ENCODE assay signal across 24 cellular contexts in genomic region chr6:113762611-113763010, GRCh38.
DNase-seq lines count a peak whose midpoint lies in the region; ATAC-seq and TF ChIP-seq lines count a peak whose summit lies in the region.
"Had no signal": no experiment of that assay in that cellular context is flagged by ENCODE, and none has a peak within 500 bp of the region (broad histone marks: within the 10 kb centered on the region; RNA-seq: fewer than 3 reads in every experiment).

No MANE protein-coding gene starts in this region.

- H3K4me2 ChIP-seq in GM23338 = no peak overlapping the region

- no peaks in the 10 kb centered on the region for H3K27me3 ChIP-seq in GM23338 (ENCODE audit: insufficient read depth)
- no peaks in the 10 kb centered on the region for H3K27me3 ChIP-seq in lung (ENCODE audit: control insufficient read depth, insufficient read depth)
- H3K27me3 ChIP-seq: SJCRH30 had no signal

- H3K36me3 ChIP-seq in GM23338 (ENCODE audit: insufficient read depth) (no peaks in the 10 kb centered on the region), lung (ENCODE audit: control insufficient read depth in 2 of 2, insufficient read depth in 2 of 2, low read length in 2 of 2) (no peaks in the 10 kb centered on the region)
- H3K36me3 ChIP-seq: SJCRH30 had no signal

- H3K4me3 ChIP-seq in GM23338 (no peak overlapping the region), choroid plexus epithelial cell (ENCODE audit: low read depth, low read length) (no peak overlapping the region), lung (no peak overlapping the region)
- H3K4me3 ChIP-seq: SJCRH30 had no signal

- ATAC-seq in GM23338 (no peak), lung (ENCODE audit: insufficient read depth, low FRiP score) (peak; percentile 13), HG03571 (IDR thresholded peaks at IDR 0.05; ENCODE audit: unreplicated experiment) (no peak), HG03196 (IDR thresholded peaks at IDR 0.05; ENCODE audit: unreplicated experiment) (no peak)
- ATAC-seq: left colon; natural killer cell treated with Interleukin-12 subunit alpha and Interleukin-12 subunit beta and Interleukin-15 and Interleukin-18, amount 100 ng/mL, for 72 hours had no signal

- H3K27ac Mint-ChIP-seq in GM23338 = no peak overlapping the region
- H3K27ac Mint-ChIP-seq: activated naive CD4-positive, alpha-beta T cell treated with anti-CD3 and anti-CD28 coated beads, Interleukin-2, amount 50 U/mL, for 24 hours; H9; natural killer cell treated with Interleukin-12 subunit alpha and Interleukin-12 subunit beta and Interleukin-15 and Interleukin-18, amount 100 ng/mL, for 72 hours; progenitor cell of endocrine pancreas; T-helper 1 cell treated with Interleukin-12 subunit alpha and Interleukin-12 subunit beta and Interleukin-4 antibody, amounts not matched to agents 30 μg/mL and 1 μg/mL, for 36 hours had no signal

- DNase-seq in AML-193 (lab: John Stamatoyannopoulos, UW) = peak; percentile 15 to 32
- DNase-seq in GM23338 (ENCODE audit: low spot score) = no peak
- peak; percentile 23 for DNase-seq in choroid plexus epithelial cell (ENCODE audit: low read depth)
- no peak for DNase-seq in lung (ENCODE audit: low spot score)
- no peak for DNase-seq in nucleus accumbens (lab: John Stamatoyannopoulos, UW)
- no peak for DNase-seq in stimulated activated CD4-positive, alpha-beta T cell treated with anti-CD3 and anti-CD28 coated beads, Interleukin-2, amount 100 ng/mL, for 48 hours
- DNase-seq: ACHN; activated CD4-positive, alpha-beta T cell treated with anti-CD3 and anti-CD28 coated beads for 48 hours; aorta; effector CD8-positive, alpha-beta T cell; glutamatergic neuron; H9; left colon; NCI-H1048; NCI-H187; NCI-H774; SJCRH30 had no signal

- no peaks in the 10 kb centered on the region for H4K20me1 ChIP-seq in GM23338 (replicated peaks; ENCODE audit: insufficient read depth)

- H3K9me2 ChIP-seq in GM23338 (ENCODE audit: insufficient read depth) = no peaks in the 10 kb centered on the region

- 0 out of 2 replicates have a peak overlapping the region, but pooled peaks have one; percentile 3 for H2AFZ ChIP-seq in GM23338

- H3K4me1 ChIP-seq in GM23338 (ENCODE audit: insufficient read depth) (no peaks in the 10 kb centered on the region), lung (ENCODE audit: control insufficient read depth in 2 of 2, insufficient read depth in 2 of 2, low read length in 2 of 2) (peaks cover 0 to 9% of the 10 kb centered on the region in 2 donors)

- H3K4me3 Mint-ChIP-seq in GM23338 = no peak overlapping the region
- H3K4me3 Mint-ChIP-seq: activated naive CD4-positive, alpha-beta T cell treated with anti-CD3 and anti-CD28 coated beads, Interleukin-2, amount 50 U/mL, for 24 hours; H9; natural killer cell treated with Interleukin-12 subunit alpha and Interleukin-12 subunit beta and Interleukin-15 and Interleukin-18, amount 100 ng/mL, for 72 hours; T-helper 1 cell treated with Interleukin-12 subunit alpha and Interleukin-12 subunit beta and Interleukin-4 antibody, amounts not matched to agents 30 μg/mL and 1 μg/mL, for 36 hours had no signal

- no peaks in the 10 kb centered on the region for H3K9me3 Mint-ChIP-seq in GM23338
- H3K9me3 Mint-ChIP-seq: activated naive CD4-positive, alpha-beta T cell treated with anti-CD3 and anti-CD28 coated beads, Interleukin-2, amount 50 U/mL, for 24 hours; H9; natural killer cell treated with Interleukin-12 subunit alpha and Interleukin-12 subunit beta and Interleukin-15 and Interleukin-18, amount 100 ng/mL, for 72 hours; T-helper 1 cell treated with Interleukin-12 subunit alpha and Interleukin-12 subunit beta and Interleukin-4 antibody, amounts not matched to agents 30 μg/mL and 1 μg/mL, for 36 hours had no signal

- WGBS in lung, 2 donors = 15 to 44% methylated on average over 2 of the region's 2 CpGs

- H3K27ac ChIP-seq in GM23338 (ENCODE audit: low read depth) (no peak overlapping the region), lung (ENCODE audit: low read depth in 1 of 2, low read length in 1 of 2) (peak overlapping the region in 1 of 2 donors; percentile 33)
- H3K27ac ChIP-seq: C4-2B, SJCRH30 had no signal

- TF ChIP-seq CTCF in GM23338 (conservative IDR thresholded peaks at IDR 0.05; ENCODE audit: low read depth in 2 of 2) (no peak), choroid plexus epithelial cell (conservative IDR thresholded peaks at IDR 0.05; ENCODE audit: low read depth, low read length) (no peak), lung (IDR thresholded peaks at IDR 0.05; ENCODE audit: control extremely low read depth, extremely low read depth) (no peak)

- H3K27me3 Mint-ChIP-seq in GM23338 (ENCODE audit: insufficient read depth, low read depth, poor library complexity) = peaks cover 2% of the 10 kb centered on the region
- H3K27me3 Mint-ChIP-seq: natural killer cell treated with Interleukin-12 subunit alpha and Interleukin-12 subunit beta and Interleukin-15 and Interleukin-18, amount 100 ng/mL, for 72 hours had no signal

- H3K9me3 ChIP-seq in lung (ENCODE audit: control insufficient read depth in 2 of 2, insufficient read depth in 1 of 2, low read length in 1 of 2) = no peaks in the 10 kb centered on the region

- H3F3A ChIP-seq in GM23338 (replicated peaks; ENCODE audit: low read depth) = no peaks in the 10 kb centered on the region

- peaks cover 3% of the 10 kb centered on the region; the same call in 1 of the 3 replicates for H3K4me1 Mint-ChIP-seq in GM23338
- H3K4me1 Mint-ChIP-seq: activated naive CD4-positive, alpha-beta T cell treated with anti-CD3 and anti-CD28 coated beads, Interleukin-2, amount 50 U/mL, for 24 hours had no signal

- no peaks in the 10 kb centered on the region for H3K36me3 Mint-ChIP-seq in GM23338 (ENCODE audit: low read depth)
- H3K36me3 Mint-ChIP-seq: activated naive CD4-positive, alpha-beta T cell treated with anti-CD3 and anti-CD28 coated beads, Interleukin-2, amount 50 U/mL, for 24 hours; natural killer cell treated with Interleukin-12 subunit alpha and Interleukin-12 subunit beta and Interleukin-15 and Interleukin-18, amount 100 ng/mL, for 72 hours had no signal

- no peaks in the 10 kb centered on the region for H3K79me2 ChIP-seq in GM23338 (replicated peaks; ENCODE audit: insufficient read depth)

TF ChIP-seq in GM23338, 12 proteins besides CTCF, POLR2A, EP300 and RAD21 (continues in another document):
- TF ChIP-seq EZH2phosphoT487 (IDR thresholded peaks at IDR 0.05; ENCODE audit: unreplicated experiment) (no peak), ETS1 (IDR thresholded peaks at IDR 0.05) (no peak), EZH2 (IDR thresholded peaks at IDR 0.05; ENCODE audit: low read depth, unreplicated experiment) (no peak), ZNF114 (CRISPR knock-in tag; IDR thresholded peaks at IDR 0.05) (no peak), REST (IDR thresholded peaks at IDR 0.05; ENCODE audit: unreplicated experiment) (no peak), STAT1 (IDR thresholded peaks at IDR 0.05; ENCODE audit: unreplicated experiment) (no peak), NANOG (IDR thresholded peaks at IDR 0.05; ENCODE audit: borderline replicate concordance) (no peak), POLR2AphosphoS5 (IDR thresholded peaks at IDR 0.05; ENCODE audit: low read depth) (no peak), CREB1 (CRISPR knock-in tag; IDR thresholded peaks at IDR 0.05; ENCODE audit: low read depth) (no peak), JUNB (IDR thresholded peaks at IDR 0.05; ENCODE audit: unreplicated experiment) (no peak)

Comparison
In these comparisons a context has a peak if more than half of its experiments do, and no peak if none do; other contexts are left out.
1. DNase-seq: peak in AML-193 (2 of 2) and choroid plexus epithelial cell (single experiment); none in GM23338 (single experiment), lung (single experiment), nucleus accumbens (0 of 56) and stimulated activated CD4-positive, alpha-beta T cell treated with anti-CD3 and anti-CD28 coated beads, Interleukin-2, amount 100 ng/mL, for 48 hours (0 of 2).